8 cellular contexts compared by ENCODE assay signal in the genomic region with DNA sequence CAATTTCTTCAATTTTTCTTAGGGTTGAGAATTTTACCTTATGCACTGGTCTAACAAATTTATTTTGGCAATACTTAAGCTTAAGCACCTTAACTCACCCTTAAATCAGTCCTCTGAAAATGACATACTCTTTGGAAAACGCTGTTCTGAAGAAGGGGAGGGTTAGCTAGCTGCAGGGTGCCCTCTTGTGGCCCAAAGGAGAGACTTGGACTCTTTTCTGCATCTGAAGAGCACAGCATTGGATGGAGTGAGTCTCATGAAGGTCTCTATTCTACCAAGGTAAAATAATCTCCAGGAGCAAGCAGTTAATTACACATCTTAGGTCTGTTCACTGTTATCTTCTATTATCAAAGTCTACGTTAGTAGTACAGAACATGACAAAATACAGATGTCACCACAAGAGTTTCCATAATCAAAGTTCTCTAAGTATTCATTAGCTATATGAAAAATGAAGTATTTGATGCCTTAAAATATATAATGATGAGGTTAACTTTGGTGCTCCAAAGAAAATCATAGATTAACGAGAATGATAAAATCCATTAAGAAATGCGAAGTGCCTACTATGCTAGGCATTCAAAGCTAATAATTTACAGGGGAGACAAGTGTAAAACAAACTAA. TPM values are rescaled to one million over a fixed set of nuclear protein-coding genes. Genes with fewer than 3 reads are reported as not detected.
DNase-seq lines count a peak whose midpoint lies in the region; ATAC-seq and TF ChIP-seq lines count a peak whose summit lies in the region.

No MANE protein-coding gene starts in this region.

- H3K36me3 Mint-ChIP-seq in activated T-cell treated with anti-CD3 and anti-CD28 coated beads, Interleukin-2, amount 50 U/mL, for 24 hours (ENCODE audit: low read depth): peaks cover 92% of the 10 kb centered on the region

- H3K36me3 ChIP-seq in A673 (ENCODE audit: insufficient read depth, low read length, poor library complexity, severe bottlenecking): peaks cover 47% of the 10 kb centered on the region
- H3K36me3 ChIP-seq in osteoblast (ENCODE audit: insufficient read depth, low read length): peaks cover 12% of the 10 kb centered on the region

- H3K4me2 ChIP-seq in osteoblast (ENCODE audit: insufficient read depth, low read length): no peak overlapping the region

- H3K4me1 ChIP-seq in A673 (ENCODE audit: insufficient read depth, low read length, poor library complexity, severe bottlenecking): no peaks in the 10 kb centered on the region
- peaks cover 16% of the 10 kb centered on the region for H3K4me1 ChIP-seq in osteoblast (ENCODE audit: insufficient read depth, low read length)

- H3K79me2 ChIP-seq in osteoblast (ENCODE audit: insufficient read depth, low read length): peaks cover 93% of the 10 kb centered on the region

- peaks cover 6% of the 10 kb centered on the region for H3K9me3 Mint-ChIP-seq in activated T-cell treated with anti-CD3 and anti-CD28 coated beads, Interleukin-2, amount 50 U/mL, for 24 hours

- no peaks in the 10 kb centered on the region for H3K9me3 ChIP-seq in A673 (ENCODE audit: low read depth, low read length, poor library complexity, severe bottlenecking)
- no peaks in the 10 kb centered on the region for H3K9me3 ChIP-seq in osteoblast (ENCODE audit: low read depth, low read length)

- H4K20me1 ChIP-seq in osteoblast (ENCODE audit: insufficient read depth, low read length): peaks cover 56% of the 10 kb centered on the region

- H2AFZ ChIP-seq in osteoblast (ENCODE audit: low read length): no peak overlapping the region

- no TSS peak for BruUV-seq in A673 (replicated peaks; lab: Mats Ljungman, UMichigan)

- ATAC-seq in HG03097 (IDR thresholded peaks at IDR 0.05; ENCODE audit: low FRiP score, unreplicated experiment) (peak; percentile 52), GM21381 (IDR thresholded peaks at IDR 0.05; ENCODE audit: unreplicated experiment) (no peak)

- intact Hi-C loops in A673 (cut with micrococcal nuclease; ENCODE audit: unreplicated experiment): no loop called here

- H3K4me3 ChIP-seq in A673 (ENCODE audit: low read depth, low read length, poor library complexity, severe bottlenecking) (no peak overlapping the region), GM12864 (ENCODE audit: low read depth, low read length) (no peak overlapping the region), osteoblast (ENCODE audit: insufficient read depth, low read length) (no peak overlapping the region)

- no peaks in the 10 kb centered on the region for H3K27me3 ChIP-seq in A673 (replicated peaks; ENCODE audit: insufficient read depth, low read depth, low read length, poor library complexity)
- H3K27me3 ChIP-seq in osteoblast (ENCODE audit: insufficient read depth, low read length): no peaks in the 10 kb centered on the region

- H3K4me1 Mint-ChIP-seq in activated T-cell treated with anti-CD3 and anti-CD28 coated beads, Interleukin-2, amount 50 U/mL, for 24 hours (ENCODE audit: low read depth): peaks cover 78% of the 10 kb centered on the region

- no peaks in the 10 kb centered on the region for H3K27me3 Mint-ChIP-seq in activated T-cell treated with anti-CD3 and anti-CD28 coated beads, Interleukin-2, amount 50 U/mL, for 24 hours

- H3K4me3 Mint-ChIP-seq in activated T-cell treated with anti-CD3 and anti-CD28 coated beads, Interleukin-2, amount 50 U/mL, for 24 hours: no peak overlapping the region

- H3K27ac Mint-ChIP-seq in activated T-cell treated with anti-CD3 and anti-CD28 coated beads, Interleukin-2, amount 50 U/mL, for 24 hours: peak overlapping the region; percentile 72

- CTCF ChIA-PET in A673 (lab: Charles Lee): interaction anchor here (0.6 to 1.0 kb wide), 2 partner anchors 21 to 23 kb away, joined by 3 to 4 read pairs; no protein-coding TSS in a partner anchor

- H3K27ac ChIP-seq in A673 (ENCODE audit: low read depth, low read length, poor library complexity, severe bottlenecking): no peak overlapping the region
- no peak overlapping the region for H3K27ac ChIP-seq in osteoblast (ENCODE audit: low read depth, low read length)

- POLR2A ChIA-PET in A673 (lab: Charles Lee; ENCODE audit: low non-redundant PET): interaction anchor here (0.6 kb wide), 1 partner anchor 20 kb away, joined by 3 read pairs; no protein-coding TSS in a partner anchor

- DNase-seq in A673 (ENCODE audit: low spot score) (peak; percentile 68), GM12864 (ENCODE audit: low read depth) (no peak), NCI-H460 (ENCODE audit: extremely low read depth, low read depth) (peak; percentile 53), fibroblast of the conjunctiva (ENCODE audit: low read depth) (peak; percentile 40), osteoblast (ENCODE audit: insufficient read length, low spot score, missing footprints) (peak; percentile 88)
- peak; percentile 55 for DNase-seq in activated T-cell treated with anti-CD3 and anti-CD28 coated beads, Interleukin-2, amount 50 U/mL, for 24 hours

- TF ChIP-seq CTCF in A673 (conservative IDR thresholded peaks at IDR 0.05; ENCODE audit: low read depth, low read length) (peak; percentile 87), GM12864 (IDR thresholded peaks at IDR 0.05; ENCODE audit: low read depth, low read length, missing control alignments) (peak; percentile 83), osteoblast (IDR thresholded peaks at IDR 0.05; ENCODE audit: extremely low read depth, low read depth, low read length) (peak; percentile 95)

RNA-seq across cellular contexts. Expression of a gene that starts 24.4 kb away (rescaled TPM):
- 109 and 112 TPM in 2 replicates for total RNA-seq in A673 (2021)
- total RNA-seq in NCI-H460 (2014; rRNA removed; shearing (Covaris generic)): 43.6 and 44.1 TPM in 2 replicates
- polyA plus RNA-seq in NCI-H460 (2014; cell fraction: nucleus; rRNA removed): 16.7 and 20.0 TPM in 2 replicates
- 44.2 and 45.2 TPM in 2 replicates for total RNA-seq in osteoblast
